1 cellular context compared by ENCODE assay signal in the genomic region with DNA sequence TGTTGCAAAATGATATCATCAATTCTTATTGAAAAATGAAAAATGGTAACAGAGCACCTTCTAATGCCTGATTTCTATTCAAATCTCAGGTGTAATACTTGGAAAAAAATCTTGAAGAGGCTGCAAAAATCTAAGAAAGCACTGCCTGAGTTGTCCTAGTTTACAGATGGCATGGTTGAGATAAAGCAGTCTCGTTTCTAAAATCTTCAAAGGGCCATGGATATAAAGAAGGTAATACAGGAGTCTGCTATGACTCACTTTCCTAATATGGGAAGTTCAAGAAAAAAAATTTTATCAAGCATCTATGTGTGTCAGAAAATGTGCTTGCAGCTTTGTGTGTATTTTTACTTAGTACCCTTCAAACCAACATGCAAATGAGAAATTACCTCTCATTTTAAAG.
TF ChIP-seq lines count a peak whose summit lies in the region.

No MANE protein-coding gene starts in this region.

TF ChIP-seq in SK-N-SH, 30 proteins besides CTCF, POLR2A, EP300 and RAD21 (continued from another document):
- TF ChIP-seq, protein P1, sequence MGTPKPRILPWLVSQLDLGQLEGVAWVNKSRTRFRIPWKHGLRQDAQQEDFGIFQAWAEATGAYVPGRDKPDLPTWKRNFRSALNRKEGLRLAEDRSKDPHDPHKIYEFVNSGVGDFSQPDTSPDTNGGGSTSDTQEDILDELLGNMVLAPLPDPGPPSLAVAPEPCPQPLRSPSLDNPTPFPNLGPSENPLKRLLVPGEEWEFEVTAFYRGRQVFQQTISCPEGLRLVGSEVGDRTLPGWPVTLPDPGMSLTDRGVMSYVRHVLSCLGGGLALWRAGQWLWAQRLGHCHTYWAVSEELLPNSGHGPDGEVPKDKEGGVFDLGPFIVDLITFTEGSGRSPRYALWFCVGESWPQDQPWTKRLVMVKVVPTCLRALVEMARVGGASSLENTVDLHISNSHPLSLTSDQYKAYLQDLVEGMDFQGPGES (IDR thresholded peaks at IDR 0.05; ENCODE audit: low read depth, low read length): no peak
- TF ChIP-seq, protein P2, sequence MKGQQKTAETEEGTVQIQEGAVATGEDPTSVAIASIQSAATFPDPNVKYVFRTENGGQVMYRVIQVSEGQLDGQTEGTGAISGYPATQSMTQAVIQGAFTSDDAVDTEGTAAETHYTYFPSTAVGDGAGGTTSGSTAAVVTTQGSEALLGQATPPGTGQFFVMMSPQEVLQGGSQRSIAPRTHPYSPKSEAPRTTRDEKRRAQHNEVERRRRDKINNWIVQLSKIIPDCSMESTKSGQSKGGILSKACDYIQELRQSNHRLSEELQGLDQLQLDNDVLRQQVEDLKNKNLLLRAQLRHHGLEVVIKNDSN (IDR thresholded peaks at IDR 0.05; ENCODE audit: borderline replicate concordance, low read depth): no peak
- TF ChIP-seq RCOR1 (IDR thresholded peaks at IDR 0.05; ENCODE audit: low read length): no peak
- no peak for TF ChIP-seq SMC3 (IDR thresholded peaks at IDR 0.05; ENCODE audit: low read depth, low read length)
- no peak for TF ChIP-seq MXI1 (IDR thresholded peaks at IDR 0.05; ENCODE audit: low read depth, low read length)
- no peak for TF ChIP-seq CHD2 (IDR thresholded peaks at IDR 0.05; ENCODE audit: low read length, partially characterized antibody)
- no peak for TF ChIP-seq NRF1 (IDR thresholded peaks at IDR 0.05; ENCODE audit: low read depth, low read length)
- TF ChIP-seq ELF1 (IDR thresholded peaks at IDR 0.05): no peak
- TF ChIP-seq USF2 (IDR thresholded peaks at IDR 0.05; ENCODE audit: borderline replicate concordance, low read depth, low read length): no peak
- TF ChIP-seq NFIC (IDR thresholded peaks at IDR 0.05; ENCODE audit: borderline replicate concordance): no peak
- no peak for TF ChIP-seq EZH2phosphoT487 (IDR thresholded peaks at IDR 0.05; ENCODE audit: borderline replicate concordance, low read depth)
